8 cellular contexts compared by ENCODE assay signal in genomic region chr3:172550347-172550943, GRCh38. TPM values are rescaled to one million over a fixed set of nuclear protein-coding genes. Genes with fewer than 3 reads are reported as not detected.
A peak's percentile ranks its signal among the peaks of the same experiment; 100 is the strongest.
DNase-seq lines count a peak whose midpoint lies in the region; ATAC-seq and TF ChIP-seq lines count a peak whose summit lies in the region.

No MANE protein-coding gene starts in this region.

- no peak for TF ChIP-seq CTCF in fibroblast of villous mesenchyme (IDR thresholded peaks at IDR 0.05; ENCODE audit: insufficient read depth, low read depth, low read length)

- H3K4me3 ChIP-seq in fibroblast of villous mesenchyme (ENCODE audit: low read depth, low read length), result no peak overlapping the region

- ATAC-seq in GM18502 (IDR thresholded peaks at IDR 0.05; ENCODE audit: poor library complexity, unreplicated experiment), result peak; percentile 87
- peak; percentile 75 for ATAC-seq in HG03565 (IDR thresholded peaks at IDR 0.05; ENCODE audit: unreplicated experiment)
- ATAC-seq in HG03280 (IDR thresholded peaks at IDR 0.05; ENCODE audit: unreplicated experiment), result no peak

- intact Hi-C loops in activated CD4-positive, alpha-beta memory T cell treated with anti-CD3 and anti-CD28 coated beads for 36 hours (cut with micrococcal nuclease), result loop anchor here (1.0 kb wide), 7 partner anchors 12 to 42 kb away; partner anchors contain the start of gene TNFSF10

- peaks cover 32% of the 10 kb centered on the region for H3K4me1 Mint-ChIP-seq in activated CD4-positive, alpha-beta memory T cell treated with anti-CD3 and anti-CD28 coated beads for 36 hours (ENCODE audit: low read depth)

- H3K9me3 Mint-ChIP-seq in activated CD4-positive, alpha-beta memory T cell treated with anti-CD3 and anti-CD28 coated beads for 36 hours, result no peaks in the 10 kb centered on the region

- CTCF ChIA-PET in activated CD4-positive, alpha-beta memory T cell treated with anti-CD3 and anti-CD28 coated beads for 36 hours (lab: Charles Lee), result interaction anchor here (1.0 to 1.6 kb wide), 4 partner anchors 45 to 123 kb away, joined by 3 to 5 read pairs (median 3); no protein-coding TSS in a partner anchor

- POLR2A ChIA-PET in activated CD4-positive, alpha-beta memory T cell treated with anti-CD3 and anti-CD28 coated beads for 36 hours (lab: Charles Lee), result interaction anchor here (0.8 to 2.1 kb wide), 5 partner anchors 12 to 29 kb away, joined by 3 to 13 read pairs (median 6); partner anchors contain the start of gene TNFSF10

- no peaks in the 10 kb centered on the region for H3K36me3 Mint-ChIP-seq in activated CD4-positive, alpha-beta memory T cell treated with anti-CD3 and anti-CD28 coated beads for 36 hours

- DNase-seq in activated CD4-positive, alpha-beta memory T cell treated with anti-CD3 and anti-CD28 coated beads for 36 hours, result peak; percentile 91
- DNase-seq in fibroblast of villous mesenchyme (ENCODE audit: low read depth) (peak; percentile 91), NCI-H187 treated with DMSO at 0.1 percent for 48 hours (lab: John Stamatoyannopoulos, UW) (no peak), COR-L47 (lab: John Stamatoyannopoulos, UW) (no peak)
- DNase-seq in stimulated activated CD8-positive, alpha-beta memory T cell treated with anti-CD3 and anti-CD28 coated beads, Interleukin-7, amount 100 ng/mL, for 24 hours (ENCODE audit: low read depth), result peak; percentile 43

- peak overlapping the region; percentile 52 for H3K27ac Mint-ChIP-seq in activated CD4-positive, alpha-beta memory T cell treated with anti-CD3 and anti-CD28 coated beads for 36 hours

- H3K27me3 Mint-ChIP-seq in activated CD4-positive, alpha-beta memory T cell treated with anti-CD3 and anti-CD28 coated beads for 36 hours, result no peaks in the 10 kb centered on the region

- no peak overlapping the region for H3K4me3 Mint-ChIP-seq in activated CD4-positive, alpha-beta memory T cell treated with anti-CD3 and anti-CD28 coated beads for 36 hours

RNA-seq across cellular contexts. Expression of gene TNFSF10, which starts 27.2 kb away (rescaled TPM):
- total RNA-seq in activated CD4-positive, alpha-beta memory T cell treated with anti-CD3 and anti-CD28 coated beads for 36 hours, result 10 to 100 TPM; 30.1 to 31.8 TPM
- 0.43 and 0.64 TPM in 2 replicates for total RNA-seq in fibroblast of villous mesenchyme

Comparison
In these comparisons a context has a peak if more than half of its experiments do, and no peak if none do; other contexts are left out.
1. DNase-seq: peak in activated CD4-positive, alpha-beta memory T cell treated with anti-CD3 and anti-CD28 coated beads for 36 hours (single experiment), fibroblast of villous mesenchyme (single experiment) and stimulated activated CD8-positive, alpha-beta memory T cell treated with anti-CD3 and anti-CD28 coated beads, Interleukin-7, amount 100 ng/mL, for 24 hours (single experiment); none in NCI-H187 treated with DMSO at 0.1 percent for 48 hours (single experiment) and COR-L47 (single experiment).
2. RNA of gene TNFSF10, which starts 27.2 kb away (total RNA-seq): 30.1 to 31.8 TPM in activated CD4-positive, alpha-beta memory T cell treated with anti-CD3 and anti-CD28 coated beads for 36 hours; 0.43 to 0.64 TPM in fibroblast of villous mesenchyme; every median in the first group is over 10 times any median in the second.